Comparison of ENCODE assay signal across 12 cellular contexts in genomic region chr14:54981698-54982097, GRCh38. TPM values are rescaled to one million over a fixed set of nuclear protein-coding genes. Genes with fewer than 3 reads are reported as not detected.
DNase-seq lines count a peak whose midpoint lies in the region; ATAC-seq, FAIRE-seq and TF ChIP-seq lines count a peak whose summit lies in the region.
"Had no signal": no experiment of that assay in that cellular context is flagged by ENCODE, and none has a peak within 500 bp of the region (broad histone marks: within the 10 kb centered on the region; RNA-seq: fewer than 3 reads in every experiment).

No MANE protein-coding gene starts in this region.

- H3K4me3 ChIP-seq in colonic mucosa: no peak overlapping the region
- H3K4me3 ChIP-seq: stomach had no signal

- intact Hi-C loops in colonic mucosa (cut with DNase I): no loop called here

- H3K27me3 ChIP-seq in colonic mucosa: no peaks in the 10 kb centered on the region
- H3K27me3 ChIP-seq: stomach had no signal

- H3K9me3 ChIP-seq in colonic mucosa: no peaks in the 10 kb centered on the region
- H3K9me3 ChIP-seq: stomach had no signal

- ATAC-seq in GM21737 (IDR thresholded peaks at IDR 0.05; ENCODE audit: unreplicated experiment) (no peak), GM18498 (IDR thresholded peaks at IDR 0.05; ENCODE audit: unreplicated experiment) (no peak)

- H3K27ac ChIP-seq in colonic mucosa: no peak overlapping the region
- H3K27ac ChIP-seq: stomach had no signal

- no peaks in the 10 kb centered on the region for H3K36me3 ChIP-seq in colonic mucosa

- FAIRE-seq in A204.1 (lab: Jason Lieb, UNC): peak; percentile 94

- no peak for TF ChIP-seq CTCF in colonic mucosa (IDR thresholded peaks at IDR 0.05)

- peak; percentile 5 for DNase-seq in EH (ENCODE audit: low read depth)
- peak; percentile 24 for DNase-seq in amniotic stem cell (lab: John Stamatoyannopoulos, UW)
- peak; percentile 23 for DNase-seq in iris pigment epithelial cell (ENCODE audit: low read depth)
- no peak for DNase-seq in NK-92 treated with Interleukin-12 subunit alpha and Interleukin-12 subunit beta, amount 100 ng/mL, for 24 hours (lab: John Stamatoyannopoulos, UW)
- no peak for DNase-seq in colonic mucosa
- DNase-seq: amygdala; naive B cell; stimulated activated CD4-positive, alpha-beta T cell treated with anti-CD3 and anti-CD28 coated beads, Interleukin-1b, Interleukin-23, amount 100 ng/mL, for 48 hours; stomach had no signal

- no peaks in the 10 kb centered on the region for H3K4me1 ChIP-seq in colonic mucosa
- H3K4me1 ChIP-seq: stomach had no signal

- no peak overlapping the region for H3K9ac ChIP-seq in colonic mucosa (ENCODE audit: low read depth in 2 of 2, low read length in 2 of 2)

RNA-seq across cellular contexts. Expression of gene WDHD1, which starts 45.2 kb away (rescaled TPM):
- 10 to 100 TPM in 1 of 2 donors, 1 to 10 TPM in 1; 5.8 to 22.6 TPM for total RNA-seq in colonic mucosa

RNA-seq across cellular contexts. Expression of gene SOCS4, which starts 45.3 kb away (rescaled TPM):
- total RNA-seq in colonic mucosa: 10 to 100 TPM; 15.9 to 23.7 TPM

Comparison
In these comparisons a context has a peak if more than half of its experiments do, and no peak if none do; other contexts are left out.
1. DNase-seq: peak in EH (single experiment), amniotic stem cell (single experiment) and iris pigment epithelial cell (single experiment); none in NK-92 treated with Interleukin-12 subunit alpha and Interleukin-12 subunit beta, amount 100 ng/mL, for 24 hours (single experiment) and colonic mucosa (single experiment).